In genomic region chr15:65342493-65342892, GRCh38 we compare ENCODE assay signal across 29 cellular contexts. TPM values are rescaled to one million over a fixed set of nuclear protein-coding genes. Genes with fewer than 3 reads are reported as not detected.
DNase-seq lines count a peak whose midpoint lies in the region; ATAC-seq and TF ChIP-seq lines count a peak whose summit lies in the region.
"Had no signal": no experiment of that assay in that cellular context is flagged by ENCODE, and none has a peak within 500 bp of the region (broad histone marks: within the 10 kb centered on the region; RNA-seq: fewer than 3 reads in every experiment).

No MANE protein-coding gene starts in this region.

- dilution Hi-C loops in IMR-90 (cut with HindIII; ENCODE audit: low sequenced_read_pairs, unreplicated experiment) = no loop called here

- H3K4me1 ChIP-seq in IMR-90 (ENCODE audit: control insufficient read depth, insufficient read depth, low read length) = no peaks in the 10 kb centered on the region
- no peaks in the 10 kb centered on the region for H3K4me1 ChIP-seq in mesenchymal stem cell (ENCODE audit: control insufficient read depth, insufficient read depth, low read depth, low read length)
- peaks cover 16 to 20% of the 10 kb centered on the region in 2 donors for H3K4me1 ChIP-seq in neuronal stem cell (ENCODE audit: control insufficient read depth in 2 of 2, insufficient read depth in 1 of 2, low read depth in 1 of 2, low read length in 2 of 2)

- H2BK12ac ChIP-seq in mesenchymal stem cell (ENCODE audit: low read length in 2 of 2) = peak overlapping the region in 1 of 2 experiments; percentile 4
- H2BK12ac ChIP-seq in neuronal stem cell (ENCODE audit: low read length) = no peak overlapping the region

- H3K27me3 ChIP-seq in IMR-90 (ENCODE audit: control insufficient read depth, insufficient read depth, low read length) (peaks cover 60% of the 10 kb centered on the region), mesenchymal stem cell (ENCODE audit: control insufficient read depth in 1 of 2, insufficient read depth in 1 of 2, low read length in 2 of 2) (peaks cover 38 to 46% of the 10 kb centered on the region in 2 experiments), neuronal stem cell (ENCODE audit: control insufficient read depth in 3 of 3, insufficient read depth in 3 of 3, low read depth in 1 of 3, low read length in 3 of 3) (no peaks in the 10 kb centered on the region)

- in situ Hi-C loops in IMR-90 (cut with MboI; ENCODE audit: low sequenced_read_pairs) = no loop called here

- no peaks in the 10 kb centered on the region for H3K9me3 ChIP-seq in IMR-90 (ENCODE audit: control insufficient read depth, insufficient read depth, low read length)
- no peaks in the 10 kb centered on the region for H3K9me3 ChIP-seq in mesenchymal stem cell (ENCODE audit: control insufficient read depth, low read length)
- no peaks in the 10 kb centered on the region for H3K9me3 ChIP-seq in neuronal stem cell (replicated peaks in 1 of 2; ENCODE audit: control insufficient read depth in 2 of 2, insufficient read depth in 1 of 2, low read depth in 1 of 2, low read length in 2 of 2)
- H3K9me3 ChIP-seq: A549; BLaER1 treated with 17β-estradiol and CSF1 and Interleukin-3, amounts not matched to agents 10 nM and 100 nM had no signal

- no peak for TF ChIP-seq POLR2A in IMR-90 (IDR thresholded peaks at IDR 0.05; ENCODE audit: low read depth, low read length)

- H3K4me3 ChIP-seq in IMR-90 (ENCODE audit: insufficient read depth, low read depth, low read length) (no peak overlapping the region), mesenchymal stem cell (ENCODE audit: insufficient read depth in 1 of 2, low read depth in 1 of 2, low read length in 2 of 2) (no peak overlapping the region), neuronal stem cell (ENCODE audit: low read length in 2 of 2) (no peak overlapping the region)
- H3K4me3 ChIP-seq: A549; BLaER1 treated with 17β-estradiol and CSF1 and Interleukin-3, amounts not matched to agents 10 nM and 100 nM; GM12878 had no signal

- H2AK5ac ChIP-seq in IMR-90 (ENCODE audit: low read depth, low read length) (no peak overlapping the region), mesenchymal stem cell (ENCODE audit: low read length, severe bottlenecking) (no peak overlapping the region), neuronal stem cell (ENCODE audit: low read depth, low read length) (no peak overlapping the region)

- DNase-seq in IMR-90 (no peak), chondrocyte (ENCODE audit: low spot score) (peak; percentile 22), mesenchymal stem cell (no peak), neuronal stem cell (ENCODE audit: low spot score) (no peak), SHP77 treated with DMSO at 0.1 percent for 48 hours (lab: John Stamatoyannopoulos, UW) (no peak), NCI-H2081 treated with DMSO at 0.1 percent for 48 hours (lab: John Stamatoyannopoulos, UW) (no peak), DMS79 (lab: John Stamatoyannopoulos, UW) (no peak)
- DNase-seq: AML-193; CD4-positive, alpha-beta T cell; COR-L47; EL; GDM1; NCI-H1092; NCI-H1417 treated with DMSO at 0.1 percent for 48 hours; NCI-H1694 treated with DMSO at 0.1 percent for 48 hours; NCI-H2081; NCI-H2171; NCI-H226; NCI-H510A; NCI-H69; Right ventricle myocardium superior; RPMI8226 had no signal

- 83% methylated on average over 1 of the region's 9 CpGs; no CpG with 5 or more reads in 1 of the 2 experiments for WGBS in IMR-90 (ENCODE audit: extremely low coverage in 2 of 2, insufficient read length in 1 of 2), 2 experiments
- 84% methylated on average over 9 of the region's 9 CpGs for WGBS in mesenchymal stem cell
- WGBS in neuronal stem cell (ENCODE audit: extremely low coverage in 2 of 2, insufficient read length in 2 of 2, insufficient replicate concordance in 1 of 2), 2 donors = no CpG with 5 or more reads among the region's 9 CpGs

- H3K23ac ChIP-seq in IMR-90 (ENCODE audit: low read depth, low read length) (no peak overlapping the region), mesenchymal stem cell (ENCODE audit: low read length in 2 of 2) (no peak overlapping the region), neuronal stem cell (ENCODE audit: low read depth, low read length, poor library complexity) (no peak overlapping the region)

- H2AFZ ChIP-seq in IMR-90 (replicated peaks; ENCODE audit: low read length, poor library complexity) (peak overlapping the region; percentile 32), mesenchymal stem cell (ENCODE audit: low read depth, low read length) (no peak overlapping the region), neuronal stem cell (ENCODE audit: low read length) (no peak overlapping the region)

- no peaks in the 10 kb centered on the region for H4K20me1 ChIP-seq in IMR-90 (ENCODE audit: insufficient read depth, low read length)

- TF ChIP-seq CTCF in IMR-90 (conservative IDR thresholded peaks at IDR 0.05; ENCODE audit: low read depth, low read length) (no peak), chondrocyte (IDR thresholded peaks at IDR 0.05) (no peak)

- no peak overlapping the region for H3K4me3 Mint-ChIP-seq in chondrocyte (ENCODE audit: unreplicated experiment)
- H3K4me3 Mint-ChIP-seq: CD4-positive, alpha-beta T cell; IgD-negative memory B cell had no signal

- CTCF ChIA-PET in IMR-90 (lab: Yijun Ruan, JAX) = no interaction called here

- H4K91ac ChIP-seq in IMR-90 (ENCODE audit: insufficient read depth, low read depth, low read length) (no peak overlapping the region), mesenchymal stem cell (ENCODE audit: low read length) (peak overlapping the region; percentile 6), neuronal stem cell (ENCODE audit: low read depth, low read length, poor library complexity) (no peak overlapping the region)

- H3K79me1 ChIP-seq in IMR-90 (ENCODE audit: low read depth in 1 of 2, low read length in 2 of 2) (no peaks in the 10 kb centered on the region), mesenchymal stem cell (replicated peaks; ENCODE audit: low read length, poor library complexity, severe bottlenecking) (no peaks in the 10 kb centered on the region), neuronal stem cell (ENCODE audit: low read depth, low read length) (peaks cover 3% of the 10 kb centered on the region)

- H3K36me3 ChIP-seq in IMR-90 (ENCODE audit: control insufficient read depth, insufficient read depth, low read length) (no peaks in the 10 kb centered on the region), mesenchymal stem cell (ENCODE audit: control insufficient read depth in 1 of 2, insufficient read depth in 2 of 2, low read depth in 1 of 2, low read length in 2 of 2) (no peaks in the 10 kb centered on the region), neuronal stem cell (replicated peaks in 1 of 2; ENCODE audit: control insufficient read depth in 2 of 2, insufficient read depth in 2 of 2, low read length in 2 of 2) (peaks cover 0 to 41% of the 10 kb centered on the region in 2 donors)
- H3K36me3 ChIP-seq: BLaER1 treated with 17β-estradiol and CSF1 and Interleukin-3, amounts not matched to agents 10 nM and 100 nM had no signal

- H2BK20ac ChIP-seq in IMR-90 (ENCODE audit: low read depth, low read length) = no peak overlapping the region

- H2BK120ac ChIP-seq in IMR-90 (ENCODE audit: low read depth, low read length) = no peak overlapping the region
- H2BK120ac ChIP-seq in mesenchymal stem cell (ENCODE audit: low read depth, low read length) = no peak overlapping the region
- no peak overlapping the region for H2BK120ac ChIP-seq in neuronal stem cell (ENCODE audit: low read depth, low read length)

- H3K36me3 Mint-ChIP-seq in chondrocyte (ENCODE audit: low read depth) = no peaks in the 10 kb centered on the region

- H2BK5ac ChIP-seq in IMR-90 (ENCODE audit: low read depth, low read length, poor library complexity, severe bottlenecking) = no peak overlapping the region
- H2BK5ac ChIP-seq in mesenchymal stem cell (ENCODE audit: low read depth, low read length, poor library complexity, severe bottlenecking) = no peak overlapping the region
- no peak overlapping the region for H2BK5ac ChIP-seq in neuronal stem cell (ENCODE audit: low read length)

- no peaks in the 10 kb centered on the region for H3K9me3 Mint-ChIP-seq in chondrocyte (ENCODE audit: low read depth)
- H3K9me3 Mint-ChIP-seq: CD4-positive, alpha-beta T cell had no signal

- intact Hi-C loops in IMR-90 (cut with micrococcal nuclease) = no loop called here

- TF ChIP-seq RAD21 in IMR-90 (IDR thresholded peaks at IDR 0.05; ENCODE audit: low read length) = no peak

- H3K4ac ChIP-seq in IMR-90 (ENCODE audit: low read depth, low read length) (no peak overlapping the region), mesenchymal stem cell (ENCODE audit: low read depth in 1 of 2, low read length in 2 of 2) (peak overlapping the region in 1 of 2 experiments; percentile 13), neuronal stem cell (ENCODE audit: low read length) (no peak overlapping the region)

- H3K4me1 Mint-ChIP-seq in chondrocyte (ENCODE audit: low read depth) = no peaks in the 10 kb centered on the region

- no peak overlapping the region for H3K56ac ChIP-seq in IMR-90 (ENCODE audit: extremely low read depth, insufficient read depth, low read length)

- no peak overlapping the region for H4K5ac ChIP-seq in IMR-90 (ENCODE audit: low read depth, low read length)

- H3K18ac ChIP-seq in IMR-90 (ENCODE audit: low read depth, low read length) = no peak overlapping the region
- H3K18ac ChIP-seq in mesenchymal stem cell (ENCODE audit: low read depth in 1 of 2, low read length in 2 of 2) = peak overlapping the region in 1 of 2 experiments; percentile 13
- H3K18ac ChIP-seq in neuronal stem cell (ENCODE audit: low read length) = no peak overlapping the region

- no peaks in the 10 kb centered on the region; the same call in 1 of the 2 replicates for H3K9me1 ChIP-seq in IMR-90 (ENCODE audit: insufficient read depth, low read length)

- POLR2A ChIA-PET in IMR-90 (lab: Charles Lee; ENCODE audit: unreplicated experiment) = no interaction called here

- no TSS peak for BruUV-seq in IMR-90 (replicated peaks; lab: Mats Ljungman, UMichigan)

- H3K27me3 Mint-ChIP-seq in chondrocyte (ENCODE audit: low read depth) = peaks cover 14% of the 10 kb centered on the region

- H2BK15ac ChIP-seq in IMR-90 (ENCODE audit: low read depth, low read length) (no peak overlapping the region), mesenchymal stem cell (ENCODE audit: low read depth, poor library complexity, severe bottlenecking) (peak overlapping the region; percentile 17), neuronal stem cell (ENCODE audit: low read length) (no peak overlapping the region)

- no peak overlapping the region for H3K9ac ChIP-seq in IMR-90 (ENCODE audit: low read depth, low read length)
- H3K9ac ChIP-seq in mesenchymal stem cell (ENCODE audit: low read length) = no peak overlapping the region
- no peak overlapping the region for H3K9ac ChIP-seq in neuronal stem cell (ENCODE audit: low read depth, low read length, poor library complexity)
- H3K9ac ChIP-seq: BLaER1 treated with 17β-estradiol and CSF1 and Interleukin-3, amounts not matched to agents 10 nM and 100 nM had no signal

- H4K8ac ChIP-seq in IMR-90 (ENCODE audit: low read depth in 2 of 2, low read length in 2 of 2) = no peak overlapping the region
- H4K8ac ChIP-seq in mesenchymal stem cell (ENCODE audit: low read length) = peak overlapping the region; percentile 35
- H4K8ac ChIP-seq in neuronal stem cell (ENCODE audit: low read depth, low read length) = peak overlapping the region; percentile 83

- H3K4me2 ChIP-seq in IMR-90 (ENCODE audit: low read depth, low read length) (no peak overlapping the region), mesenchymal stem cell (ENCODE audit: low read length, poor library complexity, severe bottlenecking) (no peak overlapping the region), neuronal stem cell (ENCODE audit: insufficient read depth, low read length, poor library complexity, severe bottlenecking) (no peak overlapping the region)
- H3K4me2 ChIP-seq: A549; BLaER1 treated with 17β-estradiol and CSF1 and Interleukin-3, amounts not matched to agents 10 nM and 100 nM had no signal

- no peak overlapping the region for H3K14ac ChIP-seq in IMR-90 (replicated peaks; ENCODE audit: low read depth, low read length)
- H3K14ac ChIP-seq in mesenchymal stem cell (ENCODE audit: low read length in 2 of 2) = peak overlapping the region in 1 of 2 experiments; percentile 5
- H3K14ac ChIP-seq in neuronal stem cell (ENCODE audit: low read length) = no peak overlapping the region

- H2AK9ac ChIP-seq in IMR-90 (replicated peaks; ENCODE audit: low read depth, low read length, poor library complexity) = no peak overlapping the region

- ATAC-seq in IMR-90 (ENCODE audit: low read depth) (no peak), HG02884 (IDR thresholded peaks at IDR 0.05; ENCODE audit: unreplicated experiment) (no peak)
- ATAC-seq: A549, GM12878 had no signal

- H3K27ac ChIP-seq in IMR-90 (ENCODE audit: insufficient read depth, low read length) (no peak overlapping the region), mesenchymal stem cell (ENCODE audit: low read length, poor library complexity, severe bottlenecking) (no peak overlapping the region), neuronal stem cell (replicated peaks; ENCODE audit: low read length) (no peak overlapping the region)
- H3K27ac ChIP-seq: A549; BLaER1 treated with 17β-estradiol and CSF1 and Interleukin-3, amounts not matched to agents 10 nM and 100 nM had no signal

- H3K27ac Mint-ChIP-seq in chondrocyte (ENCODE audit: unreplicated experiment) = no peak overlapping the region
- H3K27ac Mint-ChIP-seq: CD4-positive, alpha-beta T cell had no signal

RNA-seq across cellular contexts. Expression of gene IGDCC3, which starts 35.3 kb away (rescaled TPM):
- under 0.01 and 0.18 TPM in 2 replicates for total RNA-seq in IMR-90 (2012; rRNA removed)
- polyA plus RNA-seq in IMR-90 (2012; rRNA removed) = 0.19 and 0.32 TPM in 2 replicates
- polyA plus RNA-seq in IMR-90 (2012; cell fraction: cytosol; rRNA removed) = 0.03 and 0.12 TPM in 2 replicates
- polyA plus RNA-seq in IMR-90 (2012; cell fraction: nucleus; rRNA removed; ENCODE audit: low replicate concordance) = 0.27 and 0.29 TPM in 2 replicates
- total RNA-seq in chondrocyte = 0.13 to 0.31 TPM (median 0.27 TPM) in 3 replicates
- polyA plus RNA-seq in mesenchymal stem cell (2013, experiment 1 of 2) = 4.8 TPM
- 4.8 TPM for polyA plus RNA-seq in mesenchymal stem cell (2013, experiment 2 of 2)
- 69.2 TPM for polyA plus RNA-seq in neuronal stem cell (2013, experiment 1 of 2)
- 70.9 TPM for polyA plus RNA-seq in neuronal stem cell (2013, experiment 2 of 2)
- total RNA-seq: CD4-positive, alpha-beta T cell; H4 had no signal
- polyA plus RNA-seq: IgD-negative memory B cell had no signal

RNA-seq across cellular contexts. Expression of gene RNU5B-1, which starts 38.0 kb away (rescaled TPM):
- total RNA-seq in IMR-90 (2012; rRNA removed) (not detected in 2 replicates), chondrocyte (11.4 TPM in 1 of 3 replicates, not detected in the others)
- not detected in 2 replicates for polyA plus RNA-seq in IMR-90 (2012; rRNA removed)
- not detected in 2 replicates for polyA plus RNA-seq in IMR-90 (2012; cell fraction: cytosol; rRNA removed)
- polyA plus RNA-seq in IMR-90 (2012; cell fraction: nucleus; rRNA removed; ENCODE audit: low replicate concordance) = not detected in 2 replicates
- not detected for polyA plus RNA-seq in mesenchymal stem cell (2013, experiment 1 of 2)
- polyA plus RNA-seq in mesenchymal stem cell (2013, experiment 2 of 2) = not detected
- not detected for polyA plus RNA-seq in neuronal stem cell (2013, experiment 1 of 2)
- polyA plus RNA-seq in neuronal stem cell (2013, experiment 2 of 2) = not detected
- total RNA-seq: H4, SK-MEL-5 had no signal
- polyA plus RNA-seq: A549, GM12878, IgD-negative memory B cell had no signal

RNA-seq across cellular contexts. Expression of gene RNU5A-1, which starts 46.6 kb away (rescaled TPM):
- total RNA-seq in IMR-90 (2012; rRNA removed) (not detected in 2 replicates), chondrocyte (not detected in 3 replicates)
- polyA plus RNA-seq in IMR-90 (2012; rRNA removed) = not detected in 2 replicates
- polyA plus RNA-seq in IMR-90 (2012; cell fraction: cytosol; rRNA removed) = not detected in 2 replicates
- not detected in 2 replicates for polyA plus RNA-seq in IMR-90 (2012; cell fraction: nucleus; rRNA removed; ENCODE audit: low replicate concordance)
- polyA plus RNA-seq in mesenchymal stem cell (2013, experiment 1 of 2) = not detected
- not detected for polyA plus RNA-seq in mesenchymal stem cell (2013, experiment 2 of 2)
- not detected for polyA plus RNA-seq in neuronal stem cell (2013, experiment 1 of 2)
- polyA plus RNA-seq in neuronal stem cell (2013, experiment 2 of 2) = not detected
- total RNA-seq: CD4-positive, alpha-beta T cell; GM12878; H4; Right ventricle myocardium superior; SK-MEL-5 had no signal
- polyA plus RNA-seq: A549, GM12878, IgD-negative memory B cell had no signal

RNA-seq across cellular contexts. Expression of gene PARP16, which starts 55.8 kb away (rescaled TPM):
- total RNA-seq in IMR-90 (2012; rRNA removed) = 1.3 and 1.7 TPM in 2 replicates
- 4.1 and 5.0 TPM in 2 replicates for polyA plus RNA-seq in IMR-90 (2012; rRNA removed)
- polyA plus RNA-seq in IMR-90 (2012; cell fraction: cytosol; rRNA removed) = 3.2 and 4.1 TPM in 2 replicates
- polyA plus RNA-seq in IMR-90 (2012; cell fraction: nucleus; rRNA removed; ENCODE audit: low replicate concordance) = 3.1 and 6.5 TPM in 2 replicates
- total RNA-seq in chondrocyte = 7.1 to 8.7 TPM (median 8.2 TPM) in 3 replicates
- polyA plus RNA-seq in mesenchymal stem cell (2013, experiment 1 of 2) = 3.5 TPM
- polyA plus RNA-seq in mesenchymal stem cell (2013, experiment 2 of 2) = 3.9 TPM
- polyA plus RNA-seq in neuronal stem cell (2013, experiment 1 of 2) = 11.4 TPM
- polyA plus RNA-seq in neuronal stem cell (2013, experiment 2 of 2) = 12.0 TPM

Comparison
In these comparisons a context has a peak if more than half of its experiments do, and no peak if none do; other contexts are left out.
1. H4K8ac ChIP-seq: peak in mesenchymal stem cell (single experiment) and neuronal stem cell (single experiment); none in IMR-90 (0 of 2).